In the genomic region with DNA sequence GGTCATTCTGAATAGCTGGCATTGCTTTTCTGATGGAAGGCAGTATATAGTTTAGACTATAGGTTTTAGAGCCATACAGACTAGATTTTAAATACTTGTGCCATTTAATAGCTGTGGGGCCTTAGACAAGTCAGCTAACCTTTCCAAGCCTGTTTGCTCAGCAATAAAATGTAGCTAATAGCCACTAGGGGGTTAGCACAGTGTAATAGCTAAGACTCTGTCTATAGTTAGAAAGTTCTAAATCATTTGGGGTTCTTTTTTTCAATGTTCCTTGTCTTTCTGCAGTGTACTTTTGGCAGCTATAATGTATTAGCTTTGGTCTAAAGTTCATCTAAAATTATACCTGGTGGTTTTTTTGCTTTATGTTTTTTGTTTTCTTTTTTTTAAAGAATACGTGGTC, we compare ENCODE assay signal across 13 cellular contexts. TPM values are rescaled to one million over a fixed set of nuclear protein-coding genes. Genes with fewer than 3 reads are reported as not detected.
A peak's percentile ranks its signal among the peaks of the same experiment; 100 is the strongest.
DNase-seq lines count a peak whose midpoint lies in the region; ATAC-seq and TF ChIP-seq lines count a peak whose summit lies in the region.
"Had no signal": no experiment of that assay in that cellular context is flagged by ENCODE, and none has a peak within 500 bp of the region (broad histone marks: within the 10 kb centered on the region; RNA-seq: fewer than 3 reads in every experiment).

No MANE protein-coding gene starts in this region.

- POLR2A ChIA-PET in HEK293T (lab: Yijun Ruan, JAX) = interaction anchor here (1.2 kb wide), 1 partner anchor 25 kb away, joined by 5 read pairs; a partner anchor contains a TSS

- no peaks in the 10 kb centered on the region for H3K27me3 Mint-ChIP-seq in activated CD8-positive, alpha-beta memory T cell treated with anti-CD3 and anti-CD28 coated beads, Interleukin-2, amount 10 ng/mL, durations not matched to agents 7 days and 5 days
- no peaks in the 10 kb centered on the region for H3K27me3 Mint-ChIP-seq in osteocyte (ENCODE audit: unreplicated experiment)
- H3K27me3 Mint-ChIP-seq: activated CD4-positive, alpha-beta T cell treated with anti-CD3 and anti-CD28 coated beads for 36 hours had no signal

- TF ChIP-seq CTCF in LNCAP (IDR thresholded peaks at IDR 0.05) = peak; percentile 43
- peak; percentile 25 for TF ChIP-seq CTCF in astrocyte of the spinal cord (IDR thresholded peaks at IDR 0.05; ENCODE audit: low read depth, low read length)
- peak; percentile 36 for TF ChIP-seq CTCF in osteocyte (IDR thresholded peaks at IDR 0.05)

- no peak overlapping the region for H3K4me3 ChIP-seq in astrocyte of the spinal cord (ENCODE audit: low read depth, low read length)
- H3K4me3 ChIP-seq: esophagus muscularis mucosa, uterus had no signal

- H3K27ac Mint-ChIP-seq in activated CD8-positive, alpha-beta memory T cell treated with anti-CD3 and anti-CD28 coated beads, Interleukin-2, amount 10 ng/mL, durations not matched to agents 7 days and 5 days = no peak overlapping the region
- no peak overlapping the region for H3K27ac Mint-ChIP-seq in osteocyte (ENCODE audit: unreplicated experiment)
- H3K27ac Mint-ChIP-seq: activated CD4-positive, alpha-beta T cell treated with anti-CD3 and anti-CD28 coated beads for 36 hours had no signal

- H3K4me3 Mint-ChIP-seq in activated CD8-positive, alpha-beta memory T cell treated with anti-CD3 and anti-CD28 coated beads, Interleukin-2, amount 10 ng/mL, durations not matched to agents 7 days and 5 days = no peak overlapping the region
- no peak overlapping the region for H3K4me3 Mint-ChIP-seq in osteocyte (ENCODE audit: unreplicated experiment)
- H3K4me3 Mint-ChIP-seq: activated CD4-positive, alpha-beta T cell treated with anti-CD3 and anti-CD28 coated beads for 36 hours had no signal

- H3K9me3 Mint-ChIP-seq in activated CD8-positive, alpha-beta memory T cell treated with anti-CD3 and anti-CD28 coated beads, Interleukin-2, amount 10 ng/mL, durations not matched to agents 7 days and 5 days (ENCODE audit: low read depth) = no peaks in the 10 kb centered on the region
- no peaks in the 10 kb centered on the region for H3K9me3 Mint-ChIP-seq in osteocyte (ENCODE audit: unreplicated experiment)

- in situ Hi-C loops in astrocyte of the spinal cord (cut with HindIII; ENCODE audit: low sequenced_read_pairs) = no loop called here

- peaks cover 12% of the 10 kb centered on the region for H3K4me1 Mint-ChIP-seq in activated CD8-positive, alpha-beta memory T cell treated with anti-CD3 and anti-CD28 coated beads, Interleukin-2, amount 10 ng/mL, durations not matched to agents 7 days and 5 days
- no peaks in the 10 kb centered on the region for H3K4me1 Mint-ChIP-seq in osteocyte (ENCODE audit: unreplicated experiment)

- ATAC-seq in activated CD8-positive, alpha-beta memory T cell treated with anti-CD3 and anti-CD28 coated beads, Interleukin-2, amount 10 ng/mL, durations not matched to agents 7 days and 5 days = peak; percentile 65
- ATAC-seq in GM21717 (IDR thresholded peaks at IDR 0.05; ENCODE audit: unreplicated experiment) = no peak
- ATAC-seq: activated CD4-positive, alpha-beta T cell treated with anti-CD3 and anti-CD28 coated beads for 36 hours had no signal

- H3K36me3 Mint-ChIP-seq in activated CD8-positive, alpha-beta memory T cell treated with anti-CD3 and anti-CD28 coated beads, Interleukin-2, amount 10 ng/mL, durations not matched to agents 7 days and 5 days = peaks cover 47% of the 10 kb centered on the region
- peaks cover 46% of the 10 kb centered on the region for H3K36me3 Mint-ChIP-seq in osteocyte (ENCODE audit: unreplicated experiment)

- DNase-seq in activated CD8-positive, alpha-beta memory T cell treated with anti-CD3 and anti-CD28 coated beads, Interleukin-2, amount 10 ng/mL, durations not matched to agents 7 days and 5 days = no peak
- no peak for DNase-seq in activated CD8-positive, alpha-beta memory T cell treated with anti-CD3 and anti-CD28 coated beads, Interleukin-2, amount 50 U/mL, for 4 hours
- no peak for DNase-seq in astrocyte of the spinal cord (ENCODE audit: low read depth, low spot score)
- DNase-seq in osteocyte (ENCODE audit: extremely low spot score, unreplicated experiment) = no peak
- DNase-seq in NCI-H1105 (lab: John Stamatoyannopoulos, UW) = no peak
- no peak for DNase-seq in HEK293T (ENCODE audit: extremely low spot score)
- DNase-seq: activated CD4-positive, alpha-beta T cell treated with anti-CD3 and anti-CD28 coated beads for 36 hours; amygdala; NCI-H1417; uterus had no signal

- CTCF ChIA-PET in activated CD8-positive, alpha-beta memory T cell treated with anti-CD3 and anti-CD28 coated beads, Interleukin-2, amount 10 ng/mL, durations not matched to agents 7 days and 5 days (lab: Charles Lee) = interaction anchor here (0.9 to 1.7 kb wide), 3 partner anchors 12 to 20 kb away, joined by 4 to 7 read pairs (median 6); no protein-coding TSS in a partner anchor
- CTCF ChIA-PET in HEK293T (lab: Yijun Ruan, JAX) = interaction anchor here (0.7 kb wide), 1 partner anchor 67 kb away, joined by 3 read pairs; no protein-coding TSS in a partner anchor

TF ChIP-seq in HEK293T, 16 proteins besides CTCF, POLR2A, EP300 and RAD21:
- TF ChIP-seq LEF1 (IDR thresholded peaks at IDR 0.05; ENCODE audit: borderline replicate concordance) (no peak), SUZ12 (IDR thresholded peaks at IDR 0.05) (no peak), FOXA1 (IDR thresholded peaks at IDR 0.05) (no peak), NFRKB (IDR thresholded peaks at IDR 0.05) (no peak), TARDBP (IDR thresholded peaks at IDR 0.05) (no peak), CTBP1 (IDR thresholded peaks at IDR 0.05; ENCODE audit: borderline replicate concordance) (no peak), L3MBTL2 (conservative IDR thresholded peaks at IDR 0.05) (no peak), FOXK2 (IDR thresholded peaks at IDR 0.05) (no peak), SP1 (IDR thresholded peaks at IDR 0.05) (no peak), ELF4 (IDR thresholded peaks at IDR 0.05) (no peak), ARNT (IDR thresholded peaks at IDR 0.05) (no peak), ZNF384 (IDR thresholded peaks at IDR 0.05) (no peak), FOXM1 (IDR thresholded peaks at IDR 0.05; ENCODE audit: borderline replicate concordance) (no peak), BHLHE40 (IDR thresholded peaks at IDR 0.05; ENCODE audit: borderline replicate concordance) (no peak), HDGF (IDR thresholded peaks at IDR 0.05; ENCODE audit: borderline replicate concordance) (no peak)
- TF ChIP-seq, protein P1, sequence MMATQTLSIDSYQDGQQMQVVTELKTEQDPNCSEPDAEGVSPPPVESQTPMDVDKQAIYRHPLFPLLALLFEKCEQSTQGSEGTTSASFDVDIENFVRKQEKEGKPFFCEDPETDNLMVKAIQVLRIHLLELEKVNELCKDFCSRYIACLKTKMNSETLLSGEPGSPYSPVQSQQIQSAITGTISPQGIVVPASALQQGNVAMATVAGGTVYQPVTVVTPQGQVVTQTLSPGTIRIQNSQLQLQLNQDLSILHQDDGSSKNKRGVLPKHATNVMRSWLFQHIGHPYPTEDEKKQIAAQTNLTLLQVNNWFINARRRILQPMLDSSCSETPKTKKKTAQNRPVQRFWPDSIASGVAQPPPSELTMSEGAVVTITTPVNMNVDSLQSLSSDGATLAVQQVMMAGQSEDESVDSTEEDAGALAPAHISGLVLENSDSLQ (IDR thresholded peaks at IDR 0.05) = no peak

RNA-seq across cellular contexts. Expression of a gene that starts 7.5 kb away (rescaled TPM):
- 10 to 100 TPM; 16.0 to 23.1 TPM for total RNA-seq in activated CD8-positive, alpha-beta memory T cell treated with anti-CD3 and anti-CD28 coated beads, Interleukin-2, amount 10 ng/mL, durations not matched to agents 7 days and 5 days
- 29.9 and 31.8 TPM in 2 replicates for total RNA-seq in osteocyte

RNA-seq across cellular contexts. Expression of a gene that starts 25.1 kb away (rescaled TPM):
- total RNA-seq in activated CD8-positive, alpha-beta memory T cell treated with anti-CD3 and anti-CD28 coated beads, Interleukin-2, amount 10 ng/mL, durations not matched to agents 7 days and 5 days = 100 to 1,000 TPM in 1 of 2 experiments, 10 to 100 TPM in 1; 80.4 to 143 TPM
- total RNA-seq in osteocyte = 53.9 and 54.1 TPM in 2 replicates
